In genomic region chr3:51703776-51704510, GRCh38 we compare ENCODE assay signal across 1 cellular context.
TF ChIP-seq lines count a peak whose summit lies in the region.

No MANE protein-coding gene starts in this region.

TF ChIP-seq in HepG2, 621 proteins besides CTCF, POLR2A, EP300 and RAD21:
- no peak for TF ChIP-seq TAF15 (IDR thresholded peaks at IDR 0.05; ENCODE audit: low read depth, low read length, poor library complexity, severe bottlenecking)
- no peak for TF ChIP-seq ETV5 (CRISPR knock-in tag; IDR thresholded peaks at IDR 0.05; ENCODE audit: borderline replicate concordance)
- TF ChIP-seq, protein P1, sequence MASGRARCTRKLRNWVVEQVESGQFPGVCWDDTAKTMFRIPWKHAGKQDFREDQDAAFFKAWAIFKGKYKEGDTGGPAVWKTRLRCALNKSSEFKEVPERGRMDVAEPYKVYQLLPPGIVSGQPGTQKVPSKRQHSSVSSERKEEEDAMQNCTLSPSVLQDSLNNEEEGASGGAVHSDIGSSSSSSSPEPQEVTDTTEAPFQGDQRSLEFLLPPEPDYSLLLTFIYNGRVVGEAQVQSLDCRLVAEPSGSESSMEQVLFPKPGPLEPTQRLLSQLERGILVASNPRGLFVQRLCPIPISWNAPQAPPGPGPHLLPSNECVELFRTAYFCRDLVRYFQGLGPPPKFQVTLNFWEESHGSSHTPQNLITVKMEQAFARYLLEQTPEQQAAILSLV (CRISPR knock-in tag; IDR thresholded peaks at IDR 0.05; ENCODE audit: borderline replicate concordance) = no peak
- TF ChIP-seq ETS1 (CRISPR knock-in tag; IDR thresholded peaks at IDR 0.05) = no peak
- TF ChIP-seq ZNF629 (CRISPR knock-in tag; conservative IDR thresholded peaks at IDR 0.05) = no peak
- TF ChIP-seq IKZF4 (CRISPR knock-in tag; IDR thresholded peaks at IDR 0.05; ENCODE audit: borderline replicate concordance, low read depth, not compliant biosample characterization) = no peak
- TF ChIP-seq ZNF782 (CRISPR knock-in tag; IDR thresholded peaks at IDR 0.05; ENCODE audit: borderline replicate concordance) = no peak
- no peak for TF ChIP-seq REPIN1 (CRISPR knock-in tag; IDR thresholded peaks at IDR 0.05; ENCODE audit: borderline replicate concordance, low read depth)
TF ChIP-seq in HepG2: peak in this region for 0.
